21 cellular contexts compared by ENCODE assay signal in the genomic region with DNA sequence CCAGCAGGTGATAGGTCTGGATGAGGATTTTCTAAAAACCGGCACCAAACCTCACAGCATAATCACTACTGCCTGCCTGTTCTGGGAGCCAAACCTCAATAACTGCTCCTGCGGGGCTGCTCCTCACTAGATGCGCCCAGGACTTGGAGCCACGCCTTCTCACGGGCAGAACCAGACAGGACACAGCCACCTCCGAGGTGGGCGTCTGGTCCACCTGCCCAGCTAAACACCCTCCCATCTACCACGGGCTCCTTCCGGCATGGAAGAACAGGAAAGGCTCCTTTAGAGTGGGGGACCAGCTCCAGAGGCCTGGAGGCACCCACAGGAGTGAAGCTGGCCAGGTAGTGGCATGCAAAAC.
DNase-seq lines count a peak whose midpoint lies in the region; ATAC-seq and TF ChIP-seq lines count a peak whose summit lies in the region.
"Had no signal": no experiment of that assay in that cellular context is flagged by ENCODE, and none has a peak within 500 bp of the region (broad histone marks: within the 10 kb centered on the region; RNA-seq: fewer than 3 reads in every experiment).

No MANE protein-coding gene starts in this region.

- no peaks in the 10 kb centered on the region for H3K9me3 Mint-ChIP-seq in activated T-cell treated with anti-CD3 and anti-CD28 coated beads, Interleukin-2, amount 50 U/mL, for 72 hours
- H3K9me3 Mint-ChIP-seq: CD8-positive, alpha-beta memory T cell had no signal

- WGBS in aorta, 2 donors: 92 to 95% methylated on average over 9 of the region's 9 CpGs

- H3K4me1 ChIP-seq in right atrium auricular region (no peaks in the 10 kb centered on the region), lower lobe of right lung (no peaks in the 10 kb centered on the region), aorta (ENCODE audit: control insufficient read depth in 1 of 2, insufficient read depth in 2 of 2, low read length in 2 of 2) (no peaks in the 10 kb centered on the region)
- H3K4me1 ChIP-seq: Peyer's patch had no signal

- intact Hi-C loops in cardiac septum (cut with DNase I) (no loop called here), lower lobe of right lung (cut with DNase I) (no loop called here), aorta (cut with DNase I) (no loop called here)

- no peaks in the 10 kb centered on the region for H3K27me3 Mint-ChIP-seq in activated T-cell treated with anti-CD3 and anti-CD28 coated beads, Interleukin-2, amount 50 U/mL, for 72 hours (ENCODE audit: low read depth)
- H3K27me3 Mint-ChIP-seq: CD8-positive, alpha-beta memory T cell had no signal

- no peak overlapping the region for H3K4me3 Mint-ChIP-seq in activated T-cell treated with anti-CD3 and anti-CD28 coated beads, Interleukin-2, amount 50 U/mL, for 72 hours
- H3K4me3 Mint-ChIP-seq: CD8-positive, alpha-beta memory T cell had no signal

- H3K36me3 Mint-ChIP-seq in activated T-cell treated with anti-CD3 and anti-CD28 coated beads, Interleukin-2, amount 50 U/mL, for 72 hours (ENCODE audit: insufficient read depth in 2 of 2): no peaks in the 10 kb centered on the region

- DNase-seq in cardiac septum (ENCODE audit: low spot score) (peak; percentile 29), right atrium auricular region (ENCODE audit: low spot score) (no peak), cerebellum (ENCODE audit: low spot score) (peak; percentile 28), lower lobe of right lung (peak; percentile 23), aorta (peak; percentile 9 to 64), NK-92 (lab: John Stamatoyannopoulos, UW; ENCODE audit: unreplicated experiment) (no peak)
- no peak for DNase-seq in activated T-cell treated with anti-CD3 and anti-CD28 coated beads, Interleukin-2, amount 50 U/mL, for 72 hours
- DNase-seq: AML-193; C1 segment of cervical spinal cord; Calu3; CD8-positive, alpha-beta memory T cell; DMS153; KG1; NCI-H1105; NCI-H146; NCI-H2029; NCI-H226; NCI-H510A treated with DMSO at 0.1 percent for 48 hours; NCI-H774 had no signal

- TF ChIP-seq CTCF in right atrium auricular region (IDR thresholded peaks at IDR 0.05) (no peak), lower lobe of right lung (IDR thresholded peaks at IDR 0.05) (no peak)

- H3K27ac ChIP-seq in right atrium auricular region: no peak overlapping the region
- no peak overlapping the region for H3K27ac ChIP-seq in lower lobe of right lung
- H3K27ac ChIP-seq in aorta (ENCODE audit: low read depth in 1 of 2, low read length in 2 of 2): no peak overlapping the region
- H3K27ac ChIP-seq: HL-60, Peyer's patch had no signal

- H3K9me3 ChIP-seq in right atrium auricular region (no peaks in the 10 kb centered on the region), lower lobe of right lung (no peaks in the 10 kb centered on the region), aorta (ENCODE audit: control insufficient read depth, low read length) (no peaks in the 10 kb centered on the region)
- H3K9me3 ChIP-seq: Peyer's patch had no signal

- ATAC-seq in lower lobe of right lung: no peak
- ATAC-seq in aorta (ENCODE audit: low FRiP score): no peak
- no peak for ATAC-seq in activated T-cell treated with anti-CD3 and anti-CD28 coated beads, Interleukin-2, amount 50 U/mL, for 72 hours (replicated peaks in 1 of 2)

- H3K27me3 ChIP-seq in right atrium auricular region (no peaks in the 10 kb centered on the region), lower lobe of right lung (ENCODE audit: low read depth) (no peaks in the 10 kb centered on the region), aorta (ENCODE audit: control insufficient read depth in 1 of 2, insufficient read depth in 2 of 2, low read length in 1 of 2) (no peaks in the 10 kb centered on the region)
- H3K27me3 ChIP-seq: Peyer's patch had no signal

- H3K4me1 Mint-ChIP-seq in activated T-cell treated with anti-CD3 and anti-CD28 coated beads, Interleukin-2, amount 50 U/mL, for 72 hours (ENCODE audit: low read depth): no peaks in the 10 kb centered on the region
- H3K4me1 Mint-ChIP-seq: CD8-positive, alpha-beta memory T cell had no signal

- no peaks in the 10 kb centered on the region for H3K36me3 ChIP-seq in right atrium auricular region
- H3K36me3 ChIP-seq in lower lobe of right lung: peaks cover 14% of the 10 kb centered on the region
- no peaks in the 10 kb centered on the region for H3K36me3 ChIP-seq in aorta (ENCODE audit: control insufficient read depth in 1 of 2, insufficient read depth in 2 of 2, low read length in 1 of 2)

- H3K4me3 ChIP-seq in right atrium auricular region: no peak overlapping the region
- no peak overlapping the region for H3K4me3 ChIP-seq in lower lobe of right lung
- no peak overlapping the region for H3K4me3 ChIP-seq in aorta (ENCODE audit: low read length in 2 of 2)
- H3K4me3 ChIP-seq: Peyer's patch had no signal

- no peak overlapping the region for H3K27ac Mint-ChIP-seq in activated T-cell treated with anti-CD3 and anti-CD28 coated beads, Interleukin-2, amount 50 U/mL, for 72 hours
- H3K27ac Mint-ChIP-seq: CD8-positive, alpha-beta memory T cell had no signal

Comparison
In these comparisons a context has a peak if more than half of its experiments do, and no peak if none do; other contexts are left out.
1. DNase-seq: peak in cardiac septum (single experiment), cerebellum (single experiment), lower lobe of right lung (single experiment) and aorta (2 of 2); none in right atrium auricular region (single experiment), activated T-cell treated with anti-CD3 and anti-CD28 coated beads, Interleukin-2, amount 50 U/mL, for 72 hours (0 of 2) and NK-92 (single experiment).